ENCODE assay signal across 19 cellular contexts in the genomic region with DNA sequence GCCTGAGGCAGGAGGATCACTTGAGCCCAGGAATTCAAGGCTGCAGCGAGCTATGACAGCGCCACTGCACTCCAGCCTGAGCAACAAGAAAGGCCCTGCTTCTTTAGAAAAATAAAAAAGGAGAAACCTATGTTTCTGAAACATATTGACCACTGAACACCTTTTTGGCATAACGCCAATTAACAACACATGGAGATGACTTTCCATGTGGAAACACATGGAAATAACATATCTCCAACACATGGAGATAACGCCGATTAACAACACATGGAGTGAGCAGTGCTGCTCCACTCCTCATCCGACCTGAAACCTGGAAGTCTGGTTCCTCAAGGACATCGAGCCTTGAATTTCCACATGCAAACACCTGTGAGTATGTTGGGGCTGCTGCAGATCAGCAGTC.
"Had no signal": no experiment of that assay in that cellular context is flagged by ENCODE, and none has a peak within 500 bp of the region (broad histone marks: within the 10 kb centered on the region; RNA-seq: fewer than 3 reads in every experiment).

No MANE protein-coding gene starts in this region.

- H3K9me3 Mint-ChIP-seq: activated CD4-positive, alpha-beta T cell treated with anti-CD3 and anti-CD28 coated beads, Interleukin-2, amount 10 ng/mL, durations not matched to agents 7 days and 5 days; activated naive CD4-positive, alpha-beta T cell treated with anti-CD3 and anti-CD28 coated beads, Interleukin-2, amount 10 ng/mL, durations not matched to agents 7 days and 5 days; activated naive CD8-positive, alpha-beta T cell treated with anti-CD3 and anti-CD28 coated beads, Interleukin-2, amount 50 U/mL, for 24 hours; activated T-cell treated with anti-CD3 and anti-CD28 coated beads, Interleukin-2, amount 50 U/mL, for 24 hours; nephron progenitor cell; stimulated activated naive CD8-positive, alpha-beta T cell treated with anti-CD3 and anti-CD28 coated beads, Interleukin-15, amount 100 ng/mL, for 72 hours had no signal

- ATAC-seq: activated CD4-positive, CD25-positive, alpha-beta regulatory T cell treated with anti-CD3 and anti-CD28 coated beads, Interleukin-2, amount 50 U/mL, for 24 hours; activated CD8-positive, alpha-beta T cell treated with anti-CD3 and anti-CD28 coated beads, Interleukin-2, amount 10 ng/mL, durations not matched to agents 7 days and 5 days; activated naive CD8-positive, alpha-beta T cell treated with anti-CD3 and anti-CD28 coated beads, Interleukin-2, amount 50 U/mL, for 24 hours; left colon; lower lobe of right lung; stimulated activated naive CD8-positive, alpha-beta T cell treated with anti-CD3 and anti-CD28 coated beads, Interleukin-15, amount 100 ng/mL, for 72 hours had no signal

- H3K4me1 Mint-ChIP-seq: activated CD4-positive, alpha-beta T cell treated with anti-CD3 and anti-CD28 coated beads, Interleukin-2, amount 10 ng/mL, durations not matched to agents 7 days and 5 days; activated naive CD4-positive, alpha-beta T cell treated with anti-CD3 and anti-CD28 coated beads, Interleukin-2, amount 10 ng/mL, durations not matched to agents 7 days and 5 days had no signal

- H3K27ac Mint-ChIP-seq: activated CD4-positive, alpha-beta T cell treated with anti-CD3 and anti-CD28 coated beads, Interleukin-2, amount 10 ng/mL, durations not matched to agents 7 days and 5 days; activated CD8-positive, alpha-beta T cell treated with anti-CD3 and anti-CD28 coated beads, Interleukin-2, amount 10 ng/mL, durations not matched to agents 7 days and 5 days; activated naive CD4-positive, alpha-beta T cell treated with anti-CD3 and anti-CD28 coated beads, Interleukin-2, amount 10 ng/mL, durations not matched to agents 7 days and 5 days; activated naive CD8-positive, alpha-beta T cell treated with anti-CD3 and anti-CD28 coated beads, Interleukin-2, amount 50 U/mL, for 24 hours; activated T-cell treated with anti-CD3 and anti-CD28 coated beads, Interleukin-2, amount 50 U/mL, for 24 hours; nephron progenitor cell; stimulated activated naive CD8-positive, alpha-beta T cell treated with anti-CD3 and anti-CD28 coated beads, Interleukin-15, amount 100 ng/mL, for 72 hours had no signal

- DNase-seq: activated CD4-positive, alpha-beta T cell treated with anti-CD3 and anti-CD28 coated beads, Interleukin-2, amount 10 ng/mL, durations not matched to agents 7 days and 5 days; activated CD8-positive, alpha-beta T cell treated with anti-CD3 and anti-CD28 coated beads, Interleukin-2, amount 10 ng/mL, durations not matched to agents 7 days and 5 days; activated naive CD4-positive, alpha-beta T cell treated with anti-CD3 and anti-CD28 coated beads, Interleukin-2, amount 10 ng/mL, durations not matched to agents 7 days and 5 days; activated naive CD8-positive, alpha-beta T cell treated with anti-CD3 and anti-CD28 coated beads, Interleukin-2, amount 50 U/mL, for 24 hours; activated T-cell treated with anti-CD3 and anti-CD28 coated beads, Interleukin-2, amount 50 U/mL, for 24 hours; aorta; hypothalamus; islet precursor cell; left colon; lower lobe of right lung; midbrain; nephron progenitor cell; stimulated activated naive CD8-positive, alpha-beta T cell treated with anti-CD3 and anti-CD28 coated beads, Interleukin-15, amount 100 ng/mL, for 72 hours had no signal

- H3K36me3 ChIP-seq: breast epithelium, lower lobe of right lung, prostate gland, right atrium auricular region had no signal

- H3K4me1 ChIP-seq: breast epithelium, lower lobe of right lung, right atrium auricular region had no signal

- H3K4me3 Mint-ChIP-seq: activated CD4-positive, alpha-beta T cell treated with anti-CD3 and anti-CD28 coated beads, Interleukin-2, amount 10 ng/mL, durations not matched to agents 7 days and 5 days; activated CD8-positive, alpha-beta T cell treated with anti-CD3 and anti-CD28 coated beads, Interleukin-2, amount 10 ng/mL, durations not matched to agents 7 days and 5 days; activated naive CD4-positive, alpha-beta T cell treated with anti-CD3 and anti-CD28 coated beads, Interleukin-2, amount 10 ng/mL, durations not matched to agents 7 days and 5 days; activated naive CD8-positive, alpha-beta T cell treated with anti-CD3 and anti-CD28 coated beads, Interleukin-2, amount 50 U/mL, for 24 hours; activated T-cell treated with anti-CD3 and anti-CD28 coated beads, Interleukin-2, amount 50 U/mL, for 24 hours; nephron progenitor cell; stimulated activated naive CD8-positive, alpha-beta T cell treated with anti-CD3 and anti-CD28 coated beads, Interleukin-15, amount 100 ng/mL, for 72 hours had no signal

- H3K9me3 ChIP-seq: breast epithelium, lower lobe of right lung, prostate gland, right atrium auricular region had no signal

- H3K4me3 ChIP-seq: breast epithelium, coronary artery, lower lobe of right lung, prostate gland, right atrium auricular region, skin epidermis had no signal

- H3K36me3 Mint-ChIP-seq: activated naive CD4-positive, alpha-beta T cell treated with anti-CD3 and anti-CD28 coated beads, Interleukin-2, amount 10 ng/mL, durations not matched to agents 7 days and 5 days had no signal

- H3K27ac ChIP-seq: breast epithelium, coronary artery, lower lobe of right lung, prostate gland, right atrium auricular region, skin epidermis had no signal

- H3K27me3 ChIP-seq: breast epithelium, right atrium auricular region had no signal
